Comparison of ENCODE assay signal across 9 cellular contexts in the genomic region with DNA sequence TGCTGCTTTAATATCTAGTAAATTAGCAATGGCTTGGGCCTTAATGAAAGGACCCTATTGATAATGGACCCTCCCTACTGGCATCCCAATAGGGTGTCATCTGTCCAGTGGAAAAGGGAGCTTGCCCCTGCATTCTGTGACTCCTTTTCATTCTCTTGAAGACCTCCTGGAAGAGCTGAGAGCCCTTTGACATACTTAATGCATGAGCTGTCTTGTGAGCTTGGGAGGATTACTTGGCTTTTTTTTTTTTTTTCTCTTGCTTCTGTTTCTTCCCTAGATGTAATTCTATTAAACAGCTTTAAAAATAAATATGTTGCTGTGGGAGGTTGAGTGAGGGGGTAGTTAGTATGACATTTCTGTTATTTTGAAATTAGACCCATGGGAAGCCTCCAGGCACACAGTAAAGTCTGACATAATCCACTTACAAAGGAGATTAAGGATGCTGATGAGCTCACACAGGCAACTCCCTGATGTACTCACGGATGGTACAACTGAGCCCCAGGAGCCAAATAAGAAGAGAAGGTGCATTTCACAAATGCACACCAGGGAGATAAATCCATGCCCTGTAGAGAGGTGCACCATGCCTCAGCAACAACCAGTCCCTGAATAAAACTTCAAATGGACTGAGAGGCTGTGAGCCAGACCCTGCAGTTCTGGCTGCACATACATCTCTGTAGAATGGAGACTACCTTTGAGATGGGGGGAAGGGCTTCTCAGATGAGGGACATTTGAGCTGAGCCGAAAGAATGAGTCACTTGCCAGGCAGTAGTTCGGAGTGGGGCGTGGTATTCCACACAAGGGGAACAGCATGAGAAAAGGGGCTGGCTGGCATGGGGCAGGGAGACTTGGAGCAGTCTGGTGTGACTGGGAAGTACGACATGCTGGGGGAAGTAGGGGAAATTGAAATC.
DNase-seq lines count a peak whose midpoint lies in the region; ATAC-seq and TF ChIP-seq lines count a peak whose summit lies in the region.
"Had no signal": no experiment of that assay in that cellular context is flagged by ENCODE, and none has a peak within 500 bp of the region (broad histone marks: within the 10 kb centered on the region; RNA-seq: fewer than 3 reads in every experiment).

No MANE protein-coding gene starts in this region.

- ATAC-seq in activated CD8-positive, alpha-beta T cell treated with anti-CD3 and anti-CD28 coated beads, Interleukin-2, amount 10 ng/mL, durations not matched to agents 7 days and 5 days, result no peak

- POLR2A ChIA-PET in AG04449 (lab: Yijun Ruan, JAX), result no interaction called here
- POLR2A ChIA-PET in activated CD8-positive, alpha-beta T cell treated with anti-CD3 and anti-CD28 coated beads, Interleukin-2, amount 10 ng/mL, durations not matched to agents 7 days and 5 days (lab: Charles Lee), result no interaction called here

- CTCF ChIA-PET in AG04449 (lab: Yijun Ruan, JAX), result interaction anchor here (1.3 to 1.8 kb wide), 2 partner anchors 11 to 26 kb away, joined by 3 to 9 read pairs; no protein-coding TSS in a partner anchor
- CTCF ChIA-PET in activated CD8-positive, alpha-beta T cell treated with anti-CD3 and anti-CD28 coated beads, Interleukin-2, amount 10 ng/mL, durations not matched to agents 7 days and 5 days (lab: Charles Lee), result no interaction called here

- H3K27me3 Mint-ChIP-seq in brain, result peaks cover 4% of the 10 kb centered on the region
- peaks cover 5% of the 10 kb centered on the region for H3K27me3 Mint-ChIP-seq in activated CD8-positive, alpha-beta T cell treated with anti-CD3 and anti-CD28 coated beads, Interleukin-2, amount 10 ng/mL, durations not matched to agents 7 days and 5 days (ENCODE audit: low read depth)

- H3K27me3 ChIP-seq in HUES48 (ENCODE audit: control insufficient read depth, insufficient read depth, low read length), result no peaks in the 10 kb centered on the region

- H3K4me3 ChIP-seq in AG04449 (ENCODE audit: low read depth, low read length), result no peak overlapping the region
- no peak overlapping the region for H3K4me3 ChIP-seq in HUES48 (ENCODE audit: low read depth, low read length)

- H3K9me3 Mint-ChIP-seq in brain, result peaks cover 0 to 10% (median 8%) of the 10 kb centered on the region in 5 experiments
- no peaks in the 10 kb centered on the region for H3K9me3 Mint-ChIP-seq in activated CD8-positive, alpha-beta T cell treated with anti-CD3 and anti-CD28 coated beads, Interleukin-2, amount 10 ng/mL, durations not matched to agents 7 days and 5 days (ENCODE audit: insufficient read depth)

- DNase-seq in AG04449 (ENCODE audit: low read depth, low spot score), result peak; percentile 14
- peak; percentile 21 for DNase-seq in left kidney (ENCODE audit: low read depth, low spot score)
- DNase-seq in activated CD8-positive, alpha-beta T cell treated with anti-CD3 and anti-CD28 coated beads, Interleukin-2, amount 10 ng/mL, durations not matched to agents 7 days and 5 days, result no peak
- no peak for DNase-seq in activated T-cell treated with anti-CD3 and anti-CD28 coated beads for 4 hours
- no peak for DNase-seq in activated CD4-positive, alpha-beta T cell treated with anti-CD3 and anti-CD28 coated beads, Interleukin-2, amount 50 U/mL, for 48 hours
- no peak for DNase-seq in NCI-H1105 (lab: John Stamatoyannopoulos, UW)
- DNase-seq: anterior cingulate cortex had no signal

- H3K9me3 ChIP-seq in HUES48 (ENCODE audit: control insufficient read depth, insufficient read depth, low read length), result no peaks in the 10 kb centered on the region

- no peaks in the 10 kb centered on the region for H3K36me3 Mint-ChIP-seq in brain
- no peaks in the 10 kb centered on the region for H3K36me3 Mint-ChIP-seq in activated CD8-positive, alpha-beta T cell treated with anti-CD3 and anti-CD28 coated beads, Interleukin-2, amount 10 ng/mL, durations not matched to agents 7 days and 5 days (ENCODE audit: low read depth)

- peak overlapping the region in 4 of 5 experiments; percentile 7 to 85 (median 74) for H3K27ac Mint-ChIP-seq in brain
- no peak overlapping the region for H3K27ac Mint-ChIP-seq in activated CD8-positive, alpha-beta T cell treated with anti-CD3 and anti-CD28 coated beads, Interleukin-2, amount 10 ng/mL, durations not matched to agents 7 days and 5 days

- peaks cover 9% of the 10 kb centered on the region for H3K4me1 ChIP-seq in HUES48 (ENCODE audit: control insufficient read depth, insufficient read depth, low read length)

- H3K9ac ChIP-seq in HUES48 (ENCODE audit: low read depth, low read length), result no peak overlapping the region

- H3K36me3 ChIP-seq in HUES48 (ENCODE audit: control insufficient read depth, insufficient read depth, low read length), result no peaks in the 10 kb centered on the region

- H3K27ac ChIP-seq in HUES48 (ENCODE audit: low read depth, low read length), result peak overlapping the region; percentile 74

- TF ChIP-seq CTCF in AG04449 (IDR thresholded peaks at IDR 0.05; ENCODE audit: insufficient read depth, low read length, missing control alignments), result no peak
- TF ChIP-seq CTCF in brain (conservative IDR thresholded peaks at IDR 0.05), result no peak

- H3K4me3 Mint-ChIP-seq in brain, result peak overlapping the region in 2 of 5 experiments; percentile 1
- no peak overlapping the region for H3K4me3 Mint-ChIP-seq in activated CD8-positive, alpha-beta T cell treated with anti-CD3 and anti-CD28 coated beads, Interleukin-2, amount 10 ng/mL, durations not matched to agents 7 days and 5 days

- peaks cover 40% of the 10 kb centered on the region for H3K4me1 Mint-ChIP-seq in brain
- peaks cover 9% of the 10 kb centered on the region for H3K4me1 Mint-ChIP-seq in activated CD8-positive, alpha-beta T cell treated with anti-CD3 and anti-CD28 coated beads, Interleukin-2, amount 10 ng/mL, durations not matched to agents 7 days and 5 days (ENCODE audit: low read depth)

Comparison
In these comparisons a context has a peak if more than half of its experiments do, and no peak if none do; other contexts are left out.
1. DNase-seq: peak in AG04449 (single experiment) and left kidney (single experiment); none in activated CD8-positive, alpha-beta T cell treated with anti-CD3 and anti-CD28 coated beads, Interleukin-2, amount 10 ng/mL, durations not matched to agents 7 days and 5 days (single experiment), activated T-cell treated with anti-CD3 and anti-CD28 coated beads for 4 hours (single experiment), activated CD4-positive, alpha-beta T cell treated with anti-CD3 and anti-CD28 coated beads, Interleukin-2, amount 50 U/mL, for 48 hours (0 of 2) and NCI-H1105 (single experiment).